In the genomic region with DNA sequence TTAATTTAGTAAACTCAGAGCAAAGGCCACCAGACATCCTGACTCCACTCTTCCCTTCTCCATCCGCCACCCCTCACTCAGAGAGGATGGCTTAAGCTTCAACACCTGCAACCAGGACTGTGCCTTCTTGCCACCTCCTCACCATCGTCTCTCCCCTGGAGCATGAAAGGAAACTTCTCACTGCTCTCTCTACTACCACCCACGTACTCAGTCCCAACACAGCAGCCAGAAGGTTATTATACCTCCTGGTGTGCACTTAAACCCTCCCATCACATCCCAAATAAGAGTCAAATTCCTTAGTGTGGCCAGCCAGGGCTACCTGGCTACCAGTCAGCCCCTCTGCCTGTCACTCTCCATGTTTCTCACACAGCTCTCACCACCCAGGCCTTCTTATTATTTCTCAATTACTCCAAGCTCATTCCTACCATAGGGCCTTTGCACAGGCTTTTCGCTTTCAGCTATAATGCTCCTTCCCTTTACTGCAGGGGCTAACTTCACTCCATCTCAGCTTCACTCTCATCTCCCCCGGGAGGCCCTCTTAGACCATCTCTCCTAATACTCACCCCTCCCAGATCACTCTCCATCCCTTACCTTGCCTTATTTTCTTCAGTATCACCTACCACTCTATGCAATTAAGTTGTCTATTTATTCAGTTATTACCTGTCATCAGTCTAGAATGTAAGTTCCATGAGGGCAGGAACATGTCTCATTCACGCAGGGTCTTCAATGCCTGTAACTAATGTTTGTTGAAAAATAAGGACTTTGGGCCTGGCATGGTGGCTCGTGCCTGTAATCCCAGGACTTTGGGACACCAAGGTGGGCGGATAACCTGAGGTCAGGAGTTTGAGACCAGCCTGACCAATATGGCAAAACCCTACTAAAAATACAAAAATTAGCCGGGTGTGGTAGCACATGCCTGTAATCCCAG, we compare ENCODE assay signal across 20 cellular contexts.
DNase-seq lines count a peak whose midpoint lies in the region; ATAC-seq, FAIRE-seq and TF ChIP-seq lines count a peak whose summit lies in the region.
"Had no signal": no experiment of that assay in that cellular context is flagged by ENCODE, and none has a peak within 500 bp of the region (broad histone marks: within the 10 kb centered on the region; RNA-seq: fewer than 3 reads in every experiment).

No MANE protein-coding gene starts in this region.

- FAIRE-seq in H1 (lab: Jason Lieb, UNC), result no peak
- FAIRE-seq: GM18507 had no signal

- dilution Hi-C loops in IMR-90 (cut with HindIII; ENCODE audit: low sequenced_read_pairs, unreplicated experiment), result no loop called here

- H3K9ac ChIP-seq in IMR-90 (ENCODE audit: low read depth, low read length) (no peak overlapping the region), H1 (replicated peaks in 1 of 4; ENCODE audit: extremely low read depth in 1 of 4, low read depth in 3 of 4, low read length in 3 of 4) (no peak overlapping the region)
- H3K9ac ChIP-seq: GM23248 had no signal

- DNase-seq in activated CD4-positive, alpha-beta memory T cell treated with anti-CD3 and anti-CD28 coated beads for 36 hours, result no peak
- DNase-seq in activated CD4-positive, alpha-beta memory T cell treated with anti-CD3 and anti-CD28 coated beads, Interleukin-2, amount 10 ng/mL, durations not matched to agents 7 days and 5 days, result no peak
- DNase-seq in IMR-90 (no peak), H1 (ENCODE audit: low read depth in 1 of 2, low spot score in 2 of 2) (no peak), stomach (no peak), SKM-1 (lab: John Stamatoyannopoulos, UW; ENCODE audit: unreplicated experiment) (no peak)
- no peak for DNase-seq in stimulated activated naive B cell treated with anti-CD40 and anti-IgM and Interleukin-4, amounts not matched to agents 10 μg/mL and 1 μg/mL and 100 μg/mL, for 72 hours
- DNase-seq: activated CD4-positive, CD25-positive, alpha-beta regulatory T cell; COR-L47; dorsolateral prefrontal cortex; GF-D8; GM23248; hippocampal formation; Karpas-422; NCI-H146; NCI-H510A; SW 1271 had no signal

- no TSS peak for BruUV-seq in IMR-90 (replicated peaks; lab: Mats Ljungman, UMichigan)

- H2AFZ ChIP-seq in IMR-90 (replicated peaks; ENCODE audit: low read length, poor library complexity) (no peak overlapping the region), H1 (ENCODE audit: low read length) (no peak overlapping the region)
- H2AFZ ChIP-seq: GM23248 had no signal

- WGBS in IMR-90 (ENCODE audit: extremely low coverage in 2 of 2, insufficient read length in 1 of 2), 2 experiments, result 93% methylated on average over 7 of the region's 9 CpGs; no CpG with 5 or more reads in 1 of the 2 experiments
- WGBS in H1 (ENCODE audit: extremely low coverage in 1 of 2, insufficient coverage in 1 of 2, insufficient read length in 1 of 2, insufficient replicate concordance in 2 of 2, low coverage in 1 of 2, low lambda C conversion rate in 2 of 2, missing lambda C conversion rate in 1 of 2), 2 experiments, result 87% methylated on average over 9 of the region's 9 CpGs; no CpG with 5 or more reads in 1 of the 2 experiments
- WGBS in stomach, 5 donors, result 91 to 97% (median 95%) methylated on average over 9 of the region's 9 CpGs

- H3K79me1 ChIP-seq in IMR-90 (ENCODE audit: low read depth in 1 of 2, low read length in 2 of 2), result no peaks in the 10 kb centered on the region
- no peaks in the 10 kb centered on the region for H3K79me1 ChIP-seq in H1 (ENCODE audit: low read depth, low read length)

- 0 out of 2 replicates have a peak overlapping the region, but pooled peaks have one; percentile 71 for H2BK12ac ChIP-seq in H1 (ENCODE audit: low read depth, low read length)

- H3K36me3 ChIP-seq in IMR-90 (ENCODE audit: control insufficient read depth, insufficient read depth, low read length) (no peaks in the 10 kb centered on the region), H1 (ENCODE audit: control insufficient read depth in 2 of 4, insufficient read depth in 4 of 4, low read length in 3 of 4) (no peaks in the 10 kb centered on the region), stomach (no peaks in the 10 kb centered on the region)

- no peak for TF ChIP-seq EP300 in H1 (IDR thresholded peaks at IDR 0.05; ENCODE audit: borderline replicate concordance in 1 of 2, low read depth in 2 of 2, low read length in 2 of 2)
- TF ChIP-seq EP300 in stomach (IDR thresholded peaks at IDR 0.05), result no peak

- no peak for TF ChIP-seq POLR2A in IMR-90 (IDR thresholded peaks at IDR 0.05; ENCODE audit: low read depth, low read length)
- TF ChIP-seq POLR2A in H1 (IDR thresholded peaks at IDR 0.05; ENCODE audit: control extremely low read depth in 1 of 2, low read depth in 2 of 2, low read length in 2 of 2), result no peak
- no peak for TF ChIP-seq POLR2A in stomach (IDR thresholded peaks at IDR 0.05)

- no peaks in the 10 kb centered on the region for H3K27me3 ChIP-seq in IMR-90 (ENCODE audit: control insufficient read depth, insufficient read depth, low read length)
- H3K27me3 ChIP-seq in H1 (replicated peaks in 1 of 4; ENCODE audit: control insufficient read depth in 3 of 4, extremely low read depth in 1 of 4, insufficient read depth in 3 of 4, low read length in 3 of 4), result no peaks in the 10 kb centered on the region
- no peaks in the 10 kb centered on the region for H3K27me3 ChIP-seq in stomach
- H3K27me3 ChIP-seq: dorsolateral prefrontal cortex had no signal

- H3K4me1 ChIP-seq in IMR-90 (ENCODE audit: control insufficient read depth, insufficient read depth, low read length) (peaks cover 17% of the 10 kb centered on the region), H1 (replicated peaks in 1 of 4; ENCODE audit: control insufficient read depth in 3 of 4, insufficient read depth in 4 of 4, low read length in 3 of 4) (peaks cover 3 to 10% (median 7%) of the 10 kb centered on the region in 4 experiments; a peak in 6 of 7 replicates), stomach (peaks cover 14 to 30% (median 22%) of the 10 kb centered on the region in 4 donors)

- POLR2A ChIA-PET in activated CD4-positive, alpha-beta memory T cell treated with anti-CD3 and anti-CD28 coated beads for 36 hours (lab: Charles Lee), result interaction anchor here (0.6 to 2.2 kb wide), 4 partner anchors 10 to 267 kb away, joined by 3 to 6 read pairs (median 4); no protein-coding TSS in a partner anchor
- POLR2A ChIA-PET in activated CD4-positive, alpha-beta memory T cell treated with anti-CD3 and anti-CD28 coated beads, Interleukin-2, amount 10 ng/mL, durations not matched to agents 7 days and 5 days (lab: Charles Lee), result interaction anchor here (0.6 to 3.4 kb wide), 4 partner anchors 11 to 146 kb away, joined by 3 to 23 read pairs (median 8); no protein-coding TSS in a partner anchor
- POLR2A ChIA-PET in IMR-90 (lab: Charles Lee; ENCODE audit: unreplicated experiment) (no interaction called here), H1 (lab: Charles Lee; ENCODE audit: partially characterized antibody) (interaction anchor here (1.3 kb wide), 1 partner anchor 20 kb away, joined by 3 read pairs; no protein-coding TSS in a partner anchor)

- H3K4me2 ChIP-seq in IMR-90 (ENCODE audit: low read depth, low read length) (no peak overlapping the region), H1 (ENCODE audit: insufficient read depth in 1 of 2, low read depth in 2 of 2, low read length in 2 of 2) (no peak overlapping the region)

- peak overlapping the region; percentile 49 for H2BK120ac ChIP-seq in IMR-90 (ENCODE audit: low read depth, low read length)
- H2BK120ac ChIP-seq in H1 (replicated peaks; ENCODE audit: low read depth, low read length), result no peak overlapping the region

- H3K4me3 ChIP-seq in IMR-90 (ENCODE audit: insufficient read depth, low read depth, low read length), result no peak overlapping the region
- no peak overlapping the region for H3K4me3 ChIP-seq in H1 (ENCODE audit: extremely low read depth in 1 of 4, insufficient read depth in 2 of 4, low read depth in 3 of 4, low read length in 4 of 4)
- H3K4me3 ChIP-seq in stomach, result no peak overlapping the region
- H3K4me3 ChIP-seq: dorsolateral prefrontal cortex, GM23248 had no signal

- no peaks in the 10 kb centered on the region for H3K79me2 ChIP-seq in H1 (ENCODE audit: control insufficient read depth in 1 of 2, insufficient read depth in 2 of 2, low read length in 2 of 2)

- no peak overlapping the region for H3K56ac ChIP-seq in IMR-90 (ENCODE audit: extremely low read depth, insufficient read depth, low read length)
- no peak overlapping the region for H3K56ac ChIP-seq in H1 (replicated peaks; ENCODE audit: insufficient read length, low read depth, low read length)

- in situ Hi-C loops in IMR-90 (cut with MboI; ENCODE audit: low sequenced_read_pairs), result no loop called here

- H4K8ac ChIP-seq in IMR-90 (ENCODE audit: low read depth in 2 of 2, low read length in 2 of 2), result no peak overlapping the region
- no peak overlapping the region for H4K8ac ChIP-seq in H1 (ENCODE audit: extremely low read depth, insufficient read depth, low read length)

- peaks cover 57% of the 10 kb centered on the region for H3K4me1 Mint-ChIP-seq in activated CD4-positive, alpha-beta memory T cell treated with anti-CD3 and anti-CD28 coated beads for 36 hours (ENCODE audit: low read depth)
- peaks cover 35% of the 10 kb centered on the region for H3K4me1 Mint-ChIP-seq in activated CD4-positive, alpha-beta memory T cell treated with anti-CD3 and anti-CD28 coated beads, Interleukin-2, amount 10 ng/mL, durations not matched to agents 7 days and 5 days
- peaks cover 53 to 68% of the 10 kb centered on the region in 2 donors for H3K4me1 Mint-ChIP-seq in stimulated activated naive B cell treated with anti-CD40 and anti-IgM and Interleukin-4, amounts not matched to agents 10 μg/mL and 1 μg/mL and 100 μg/mL, for 72 hours

- peak overlapping the region; percentile 43 for H2BK20ac ChIP-seq in IMR-90 (ENCODE audit: low read depth, low read length)
- H2BK20ac ChIP-seq in H1 (ENCODE audit: low read length), result no peak overlapping the region

- no peaks in the 10 kb centered on the region for H3K36me3 Mint-ChIP-seq in activated CD4-positive, alpha-beta memory T cell treated with anti-CD3 and anti-CD28 coated beads for 36 hours
- peaks cover 12% of the 10 kb centered on the region for H3K36me3 Mint-ChIP-seq in activated CD4-positive, alpha-beta memory T cell treated with anti-CD3 and anti-CD28 coated beads, Interleukin-2, amount 10 ng/mL, durations not matched to agents 7 days and 5 days (ENCODE audit: low read depth)
- peaks cover 0 to 4% of the 10 kb centered on the region in 2 donors for H3K36me3 Mint-ChIP-seq in stimulated activated naive B cell treated with anti-CD40 and anti-IgM and Interleukin-4, amounts not matched to agents 10 μg/mL and 1 μg/mL and 100 μg/mL, for 72 hours

- peaks cover 2% of the 10 kb centered on the region for H3K9me3 Mint-ChIP-seq in activated CD4-positive, alpha-beta memory T cell treated with anti-CD3 and anti-CD28 coated beads for 36 hours
- H3K9me3 Mint-ChIP-seq in activated CD4-positive, alpha-beta memory T cell treated with anti-CD3 and anti-CD28 coated beads, Interleukin-2, amount 10 ng/mL, durations not matched to agents 7 days and 5 days, result peaks cover 8% of the 10 kb centered on the region
- no peaks in the 10 kb centered on the region for H3K9me3 Mint-ChIP-seq in stimulated activated naive B cell treated with anti-CD40 and anti-IgM and Interleukin-4, amounts not matched to agents 10 μg/mL and 1 μg/mL and 100 μg/mL, for 72 hours

- H2BK15ac ChIP-seq in IMR-90 (ENCODE audit: low read depth, low read length) (0 out of 3 replicates have a peak overlapping the region, but pooled peaks have one; percentile 63), H1 (ENCODE audit: low read length) (no peak overlapping the region; the same call in 1 of the 2 replicates)

- H3K27me3 Mint-ChIP-seq in activated CD4-positive, alpha-beta memory T cell treated with anti-CD3 and anti-CD28 coated beads for 36 hours, result no peaks in the 10 kb centered on the region
- H3K27me3 Mint-ChIP-seq in activated CD4-positive, alpha-beta memory T cell treated with anti-CD3 and anti-CD28 coated beads, Interleukin-2, amount 10 ng/mL, durations not matched to agents 7 days and 5 days, result no peaks in the 10 kb centered on the region
- no peaks in the 10 kb centered on the region for H3K27me3 Mint-ChIP-seq in stimulated activated naive B cell treated with anti-CD40 and anti-IgM and Interleukin-4, amounts not matched to agents 10 μg/mL and 1 μg/mL and 100 μg/mL, for 72 hours

- peak overlapping the region; percentile 76 for H3K27ac Mint-ChIP-seq in activated CD4-positive, alpha-beta memory T cell treated with anti-CD3 and anti-CD28 coated beads for 36 hours
- H3K27ac Mint-ChIP-seq in activated CD4-positive, alpha-beta memory T cell treated with anti-CD3 and anti-CD28 coated beads, Interleukin-2, amount 10 ng/mL, durations not matched to agents 7 days and 5 days, result no peak overlapping the region
- peak overlapping the region; percentile 84 for H3K27ac Mint-ChIP-seq in stimulated activated naive B cell treated with anti-CD40 and anti-IgM and Interleukin-4, amounts not matched to agents 10 μg/mL and 1 μg/mL and 100 μg/mL, for 72 hours

- CTCF ChIA-PET in activated CD4-positive, alpha-beta memory T cell treated with anti-CD3 and anti-CD28 coated beads for 36 hours (lab: Charles Lee), result no interaction called here
- CTCF ChIA-PET in activated CD4-positive, alpha-beta memory T cell treated with anti-CD3 and anti-CD28 coated beads, Interleukin-2, amount 10 ng/mL, durations not matched to agents 7 days and 5 days (lab: Charles Lee), result no interaction called here
- CTCF ChIA-PET in IMR-90 (lab: Yijun Ruan, JAX), result no interaction called here
- CTCF ChIA-PET in H1 (lab: Charles Lee; ENCODE audit: partially characterized antibody), result interaction anchor here (0.8 to 1.0 kb wide), 3 partner anchors 18 to 375 kb away, joined by 3 to 4 read pairs (median 3); no protein-coding TSS in a partner anchor

- H2AK5ac ChIP-seq in IMR-90 (ENCODE audit: low read depth, low read length) (peak overlapping the region; percentile 72), H1 (ENCODE audit: low read depth, low read length) (no peak overlapping the region)

- no peak for TF ChIP-seq RAD21 in IMR-90 (IDR thresholded peaks at IDR 0.05; ENCODE audit: low read length)
- no peak for TF ChIP-seq RAD21 in H1 (IDR thresholded peaks at IDR 0.05 in 1 of 2, conservative IDR thresholded peaks at IDR 0.05 in 1 of 2; ENCODE audit: low read depth in 2 of 2, low read length in 2 of 2)

- peak overlapping the region; percentile 49; the same call in 1 of the 2 replicates for H3K23ac ChIP-seq in IMR-90 (ENCODE audit: low read depth, low read length)
- H3K23ac ChIP-seq in H1 (ENCODE audit: insufficient read length), result no peak overlapping the region

- H3K14ac ChIP-seq in IMR-90 (replicated peaks; ENCODE audit: low read depth, low read length) (peak overlapping the region; percentile 42; the same call in 1 of the 2 replicates), H1 (ENCODE audit: insufficient read length) (no peak overlapping the region)

- intact Hi-C loops in activated CD4-positive, alpha-beta memory T cell treated with anti-CD3 and anti-CD28 coated beads for 36 hours (cut with micrococcal nuclease), result no loop called here
- intact Hi-C loops in IMR-90 (cut with micrococcal nuclease), result no loop called here
- intact Hi-C loops in stomach (cut with DNase I; ENCODE audit: low total_unique reads), result no loop called here

- H3K27ac ChIP-seq in IMR-90 (ENCODE audit: insufficient read depth, low read length) (no peak overlapping the region), H1 (ENCODE audit: low read depth, low read length) (no peak overlapping the region), stomach (peak overlapping the region in 1 of 5 donors; percentile 91)
- H3K27ac ChIP-seq: GM23248 had no signal

- peak overlapping the region; percentile 22 for H3K4me3 Mint-ChIP-seq in activated CD4-positive, alpha-beta memory T cell treated with anti-CD3 and anti-CD28 coated beads for 36 hours
- no peak overlapping the region for H3K4me3 Mint-ChIP-seq in activated CD4-positive, alpha-beta memory T cell treated with anti-CD3 and anti-CD28 coated beads, Interleukin-2, amount 10 ng/mL, durations not matched to agents 7 days and 5 days
- H3K4me3 Mint-ChIP-seq in stimulated activated naive B cell treated with anti-CD40 and anti-IgM and Interleukin-4, amounts not matched to agents 10 μg/mL and 1 μg/mL and 100 μg/mL, for 72 hours, result peak overlapping the region; percentile 9 to 37

- peaks cover 5% of the 10 kb centered on the region for H3K9me1 ChIP-seq in IMR-90 (ENCODE audit: insufficient read depth, low read length)

- H4K5ac ChIP-seq in IMR-90 (ENCODE audit: low read depth, low read length), result no peak overlapping the region
- no peak overlapping the region for H4K5ac ChIP-seq in H1 (ENCODE audit: insufficient read length, low read depth, low read length)

- H3K4ac ChIP-seq in IMR-90 (ENCODE audit: low read depth, low read length), result peak overlapping the region; percentile 67
- no peak overlapping the region for H3K4ac ChIP-seq in H1 (replicated peaks; ENCODE audit: insufficient read length, low read depth, low read length)

- H3K9me3 ChIP-seq in IMR-90 (ENCODE audit: control insufficient read depth, insufficient read depth, low read length) (no peaks in the 10 kb centered on the region), H1 (ENCODE audit: insufficient read depth in 2 of 2, low read depth in 1 of 2, low read length in 1 of 2) (no peaks in the 10 kb centered on the region), stomach (no peaks in the 10 kb centered on the region)

- H4K91ac ChIP-seq in IMR-90 (ENCODE audit: insufficient read depth, low read depth, low read length), result 0 out of 2 replicates have a peak overlapping the region, but pooled peaks have one; percentile 52
- H4K91ac ChIP-seq in H1 (replicated peaks; ENCODE audit: insufficient read length, low read length), result no peak overlapping the region

- no peaks in the 10 kb centered on the region for H4K20me1 ChIP-seq in IMR-90 (ENCODE audit: insufficient read depth, low read length)
- no peaks in the 10 kb centered on the region for H4K20me1 ChIP-seq in H1 (replicated peaks in 1 of 2; ENCODE audit: control insufficient read depth in 1 of 2, insufficient read depth in 2 of 2, low read length in 2 of 2)

- H2AK9ac ChIP-seq in IMR-90 (replicated peaks; ENCODE audit: low read depth, low read length, poor library complexity), result peak overlapping the region; percentile 33

- H3K23me2 ChIP-seq in H1 (ENCODE audit: low read depth, low read length), result 0 out of 2 replicates have a peak, but pooled peaks cover 2% of the 10 kb centered on the region

- H3K18ac ChIP-seq in IMR-90 (ENCODE audit: low read depth, low read length) (no peak overlapping the region; the same call in 1 of the 2 replicates), H1 (ENCODE audit: extremely low read depth, low read length) (no peak overlapping the region)

- no peak overlapping the region for H2BK5ac ChIP-seq in IMR-90 (ENCODE audit: low read depth, low read length, poor library complexity, severe bottlenecking)
- no peak overlapping the region for H2BK5ac ChIP-seq in H1 (ENCODE audit: low read depth, low read length)

- TF ChIP-seq CTCF in IMR-90 (conservative IDR thresholded peaks at IDR 0.05; ENCODE audit: low read depth, low read length) (no peak), H1 (IDR thresholded peaks at IDR 0.05; ENCODE audit: control extremely low read depth in 1 of 3, insufficient read depth in 1 of 3, low read depth in 1 of 3, low read length in 3 of 3) (no peak), stomach (IDR thresholded peaks at IDR 0.05) (no peak)

- ATAC-seq in IMR-90 (ENCODE audit: low read depth), result no peak
- ATAC-seq in stimulated activated naive B cell treated with anti-CD40 and anti-IgM and Interleukin-4, amounts not matched to agents 10 μg/mL and 1 μg/mL and 100 μg/mL, for 72 hours (replicated peaks), result peak; percentile 33 to 34
- no peak for ATAC-seq in HG03045 (IDR thresholded peaks at IDR 0.05; ENCODE audit: unreplicated experiment)
- ATAC-seq: left colon had no signal

Comparison
In these comparisons a context has a peak if more than half of its experiments do, and no peak if none do; other contexts are left out.
1. ATAC-seq: peak in stimulated activated naive B cell treated with anti-CD40 and anti-IgM and Interleukin-4, amounts not matched to agents 10 μg/mL and 1 μg/mL and 100 μg/mL, for 72 hours (2 of 2); none in IMR-90 (single experiment) and HG03045 (single experiment).